8 cellular contexts compared by ENCODE assay signal in the genomic region with DNA sequence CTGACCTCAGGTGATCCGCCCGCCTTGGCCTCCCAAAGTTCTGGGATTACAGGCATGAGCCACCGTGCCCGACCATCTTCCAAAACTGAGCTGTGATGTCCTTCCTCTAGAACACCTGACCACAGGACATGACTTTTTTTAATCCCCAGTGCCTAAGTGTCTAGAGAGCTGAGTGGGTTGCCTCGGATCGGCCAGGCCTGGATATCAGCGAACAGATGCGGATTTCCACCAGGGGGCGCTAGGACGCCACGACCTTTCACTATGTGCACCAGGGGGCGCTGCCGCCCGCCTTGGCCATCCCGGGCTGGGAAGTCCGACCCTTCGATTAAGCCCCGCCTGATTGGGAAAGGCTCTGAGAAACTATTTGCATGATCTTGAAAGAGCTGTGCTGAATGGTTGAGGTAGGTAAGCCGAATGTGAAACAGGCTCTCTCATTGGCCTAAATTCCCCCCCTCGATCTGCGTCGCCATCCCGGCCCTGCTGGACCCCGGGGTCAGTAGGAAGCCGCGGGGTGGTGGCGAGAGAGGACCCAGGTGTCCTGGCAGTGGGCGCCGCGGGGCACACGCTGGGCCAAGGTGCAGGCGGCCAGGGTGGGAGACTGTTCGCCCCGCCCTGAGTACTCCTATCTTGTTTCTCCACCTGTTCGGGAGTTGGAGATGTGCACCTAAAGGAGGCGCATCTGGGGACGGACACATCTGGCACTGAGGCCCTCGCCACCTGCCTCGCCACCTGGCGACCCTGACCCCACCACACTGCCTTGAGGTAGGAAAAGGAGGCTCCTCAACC. TPM values are rescaled to one million over a fixed set of nuclear protein-coding genes. Genes with fewer than 3 reads are reported as not detected.
DNase-seq lines count a peak whose midpoint lies in the region; ATAC-seq lines count a peak whose summit lies in the region.

A gene with protein sequence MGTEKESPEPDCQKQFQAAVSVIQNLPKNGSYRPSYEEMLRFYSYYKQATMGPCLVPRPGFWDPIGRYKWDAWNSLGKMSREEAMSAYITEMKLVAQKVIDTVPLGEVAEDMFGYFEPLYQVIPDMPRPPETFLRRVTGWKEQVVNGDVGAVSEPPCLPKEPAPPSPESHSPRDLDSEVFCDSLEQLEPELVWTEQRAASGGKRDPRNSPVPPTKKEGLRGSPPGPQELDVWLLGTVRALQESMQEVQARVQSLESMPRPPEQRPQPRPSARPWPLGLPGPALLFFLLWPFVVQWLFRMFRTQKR (plus strand): TSS at position 496 of the 786 bp plus-strand sequence. CDS start 458 bp downstream, outside the sequence.

- peak within 1 kb of the TSS; percentile 85 to 87 for H3K4me3 Mint-ChIP-seq in effector memory CD8-positive, alpha-beta T cell
- peak within 1 kb of the TSS; percentile 92 for H3K4me3 Mint-ChIP-seq in memory B cell

- H3K36me3 Mint-ChIP-seq in effector memory CD8-positive, alpha-beta T cell (ENCODE audit: insufficient read depth): peaks cover 22% of the 10 kb centered on the region
- H3K36me3 Mint-ChIP-seq in memory B cell: no peaks in the 10 kb centered on the region

- peaks cover 6 to 29% of the 10 kb centered on the region in 2 donors for H3K4me1 Mint-ChIP-seq in effector memory CD8-positive, alpha-beta T cell (ENCODE audit: low read depth in 2 of 2)
- H3K4me1 Mint-ChIP-seq in memory B cell: peaks cover 8% of the 10 kb centered on the region

- H3K27me3 Mint-ChIP-seq in effector memory CD8-positive, alpha-beta T cell: peaks cover 0 to 12% of the 10 kb centered on the region in 2 donors
- H3K27me3 Mint-ChIP-seq in memory B cell: peaks cover 2% of the 10 kb centered on the region

- no peaks in the 10 kb centered on the region for H3K9me3 Mint-ChIP-seq in effector memory CD8-positive, alpha-beta T cell
- H3K9me3 Mint-ChIP-seq in memory B cell: no peaks in the 10 kb centered on the region

- H3K27ac Mint-ChIP-seq in effector memory CD8-positive, alpha-beta T cell: peak within 1 kb of the TSS; percentile 63 to 87
- H3K27ac Mint-ChIP-seq in memory B cell: peak within 1 kb of the TSS; percentile 64

- ATAC-seq in GM19468 (IDR thresholded peaks at IDR 0.05; ENCODE audit: extremely low read depth, unreplicated experiment) (peak; percentile 43), memory B cell (ENCODE audit: low read depth) (peak; percentile 84)
- ATAC-seq in effector memory CD8-positive, alpha-beta T cell (replicated peaks): peak; percentile 88

- peak; percentile 96 for DNase-seq in COR-L47 (lab: John Stamatoyannopoulos, UW)
- DNase-seq in HT-29 (ENCODE audit: low spot score): peak; percentile 99
- DNase-seq in NK-92 treated with Interleukin-12 subunit alpha and Interleukin-12 subunit beta, amount 100 ng/mL, for 24 hours (lab: John Stamatoyannopoulos, UW): peak; percentile 94
- DNase-seq in activated CD8-positive, alpha-beta memory T cell treated with anti-CD3 and anti-CD28 coated beads for 4 hours (ENCODE audit: low read depth in 2 of 2): peak; percentile 92 to 94
- peak; percentile 98 to 99 (median 99) for DNase-seq in effector memory CD8-positive, alpha-beta T cell
- peak; percentile 99 to 100 for DNase-seq in memory B cell (ENCODE audit: low spot score in 2 of 2)
- DNase-seq in stimulated activated CD8-positive, alpha-beta memory T cell treated with anti-CD3 and anti-CD28 coated beads, Interleukin-12 subunit alpha, Interleukin-12 subunit beta, amount 100 ng/mL, for 24 hours (ENCODE audit: extremely low read depth): peak; percentile 85

RNA-seq across cellular contexts. Expression of the gene that starts here (rescaled TPM):
- total RNA-seq in HT-29 (2014; rRNA removed; shearing (Covaris generic)): 12.0 and 12.3 TPM in 2 replicates

Comparison
In these comparisons a context has a peak if more than half of its experiments do, and no peak if none do; other contexts are left out.
1. Peak in every context shown above with its lines: DNase-seq and ATAC-seq.